8 cellular contexts compared by ENCODE assay signal in the genomic region with DNA sequence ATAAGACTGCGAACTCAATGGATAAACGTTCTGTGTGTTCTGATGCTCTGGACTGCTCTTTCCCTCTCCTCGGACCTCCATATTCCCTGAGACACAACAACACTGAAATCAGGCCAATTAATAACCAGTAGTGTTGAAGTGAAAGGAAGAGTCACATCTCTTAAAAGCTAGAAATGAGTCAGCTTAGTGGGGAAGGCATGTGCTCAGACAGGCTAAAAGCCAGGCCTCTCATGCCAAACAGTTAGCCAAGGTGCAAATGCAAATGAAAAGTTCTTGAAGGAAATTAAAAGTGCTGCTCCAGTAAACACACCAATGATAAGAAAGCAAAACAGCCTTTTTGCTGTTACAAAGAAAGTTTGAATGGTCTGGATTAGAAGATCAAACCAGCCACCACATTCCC. TPM values are rescaled to one million over a fixed set of nuclear protein-coding genes. Genes with fewer than 3 reads are reported as not detected.
DNase-seq lines count a peak whose midpoint lies in the region; ATAC-seq and TF ChIP-seq lines count a peak whose summit lies in the region.

No MANE protein-coding gene starts in this region.

- CTCF ChIA-PET in PC-9 (lab: Charles Lee), result interaction anchor here (0.6 kb wide), 1 partner anchor 101 kb away, joined by 3 read pairs; no protein-coding TSS in a partner anchor

- H3K4me2 ChIP-seq in PC-9, result no peak overlapping the region

- DNase-seq in PC-9, result no peak
- DNase-seq in mesothelial cell of epicardium (ENCODE audit: low spot score in 2 of 2, unreplicated experiment in 2 of 2), result no peak
- no peak for DNase-seq in activated CD4-positive, alpha-beta T cell treated with anti-CD3 and anti-CD28 coated beads, Interleukin-2, amount 50 U/mL, for 4 hours
- DNase-seq in dedifferentiated amniotic fluid mesenchymal stem cell (ENCODE audit: extremely low spot score), result no peak
- no peak for DNase-seq in NCI-H1105 (lab: John Stamatoyannopoulos, UW)
- DNase-seq in progenitor cell of endocrine pancreas (ENCODE audit: low spot score, unreplicated experiment), result no peak

- H4K20me1 ChIP-seq in PC-9 (ENCODE audit: insufficient read depth), result peaks cover 74% of the 10 kb centered on the region

- intact Hi-C loops in PC-9 (cut with micrococcal nuclease; ENCODE audit: unreplicated experiment), result no loop called here

- H3K36me3 Mint-ChIP-seq in mesothelial cell of epicardium (peaks cover 32% of the 10 kb centered on the region), progenitor cell of endocrine pancreas (ENCODE audit: insufficient read depth) (peaks cover 8% of the 10 kb centered on the region)

- TF ChIP-seq CTCF in PC-9 (conservative IDR thresholded peaks at IDR 0.05) (no peak), mesothelial cell of epicardium (IDR thresholded peaks at IDR 0.05; ENCODE audit: unreplicated experiment) (no peak), progenitor cell of endocrine pancreas (IDR thresholded peaks at IDR 0.05; ENCODE audit: unreplicated experiment) (no peak)

- POLR2A ChIA-PET in PC-9 (lab: Charles Lee; ENCODE audit: unreplicated experiment), result no interaction called here

- no TSS peak for BruUV-seq in PC-9 (replicated peaks; lab: Mats Ljungman, UMichigan)

- H3K36me3 ChIP-seq in PC-9 (ENCODE audit: low read depth), result peaks cover 49% of the 10 kb centered on the region

- peak overlapping the region; percentile 16; the same call in 1 of the 2 replicates for H3K27ac ChIP-seq in PC-9

- H3K9me3 Mint-ChIP-seq in mesothelial cell of epicardium (peaks cover 3% of the 10 kb centered on the region), progenitor cell of endocrine pancreas (ENCODE audit: low read depth) (peaks cover 2% of the 10 kb centered on the region)

- peak; percentile 99 for ATAC-seq in GM18502 (IDR thresholded peaks at IDR 0.05; ENCODE audit: poor library complexity, unreplicated experiment)
- ATAC-seq in HG02588 (IDR thresholded peaks at IDR 0.05; ENCODE audit: unreplicated experiment), result peak; percentile 97

- H3K9me3 ChIP-seq in PC-9 (ENCODE audit: insufficient read depth, low read depth), result no peaks in the 10 kb centered on the region

- peak overlapping the region; percentile 78 for H3K27ac Mint-ChIP-seq in mesothelial cell of epicardium
- no peak overlapping the region for H3K27ac Mint-ChIP-seq in progenitor cell of endocrine pancreas

- peaks cover 17% of the 10 kb centered on the region for H3K4me1 ChIP-seq in PC-9 (replicated peaks; ENCODE audit: insufficient read depth)

- H3K79me2 ChIP-seq in PC-9 (ENCODE audit: low read depth), result peaks cover 98% of the 10 kb centered on the region

- peaks cover 69% of the 10 kb centered on the region for H3K4me1 Mint-ChIP-seq in mesothelial cell of epicardium
- peaks cover 12% of the 10 kb centered on the region for H3K4me1 Mint-ChIP-seq in progenitor cell of endocrine pancreas (ENCODE audit: low read depth)

- H3K27me3 Mint-ChIP-seq in mesothelial cell of epicardium (ENCODE audit: low read depth), result no peaks in the 10 kb centered on the region
- no peaks in the 10 kb centered on the region for H3K27me3 Mint-ChIP-seq in progenitor cell of endocrine pancreas

- no peak overlapping the region for H3K4me3 ChIP-seq in PC-9

- no peak overlapping the region for H2AFZ ChIP-seq in PC-9

- peaks cover 30% of the 10 kb centered on the region for H3F3A ChIP-seq in PC-9 (ENCODE audit: insufficient read depth, low read depth)

- no peak overlapping the region for H3K4me3 Mint-ChIP-seq in mesothelial cell of epicardium
- no peak overlapping the region for H3K4me3 Mint-ChIP-seq in progenitor cell of endocrine pancreas (ENCODE audit: low read depth)

- H3K9me2 ChIP-seq in PC-9 (ENCODE audit: insufficient read depth), result no peaks in the 10 kb centered on the region

- no peaks in the 10 kb centered on the region for H3K27me3 ChIP-seq in PC-9 (ENCODE audit: insufficient read depth, low read depth)

RNA-seq across cellular contexts. Expression of a gene that starts 29.3 kb away (rescaled TPM):
- total RNA-seq in PC-9 (2021) (111 and 143 TPM in 2 replicates), mesothelial cell of epicardium (427 to 461 TPM (median 452 TPM) in 3 replicates), progenitor cell of endocrine pancreas (117 and 120 TPM in 2 replicates)
